ENCODE assay signal across 8 cellular contexts in genomic region chr19:38736036-38736412, GRCh38. TPM values are rescaled to one million over a fixed set of nuclear protein-coding genes. Genes with fewer than 3 reads are reported as not detected.
A peak's percentile ranks its signal among the peaks of the same experiment; 100 is the strongest.
DNase-seq lines count a peak whose midpoint lies in the region; ATAC-seq, FAIRE-seq and TF ChIP-seq lines count a peak whose summit lies in the region.

No MANE protein-coding gene starts in this region.

- H3K4me3 ChIP-seq in A549 (peak overlapping the region; percentile 49), HCT116 (replicated peaks in 1 of 2; ENCODE audit: low read depth in 1 of 2, low read length in 2 of 2) (peak overlapping the region; percentile 32 to 50), ectodermal cell (ENCODE audit: insufficient read depth, low read depth, low read length) (peak overlapping the region; percentile 41), thoracic aorta (peak overlapping the region; percentile 63)

- H3K4me2 ChIP-seq in A549: peak overlapping the region; percentile 74
- H3K4me2 ChIP-seq in HCT116 (ENCODE audit: low read length): peak overlapping the region; percentile 68

- BruUV-seq in HCT116 (replicated peaks; lab: Mats Ljungman, UMichigan): no TSS peak

- POLR2A ChIA-PET in A549 (lab: Yijun Ruan, JAX) (interaction anchor here (1.8 kb wide), 1 partner anchor 113 kb away, joined by 10 read pairs; no protein-coding TSS in a partner anchor), HCT116 (lab: Charles Lee) (no interaction called here)

- 0 out of 2 replicates have a peak, but pooled peaks cover 3% of the 10 kb centered on the region for H4K20me1 ChIP-seq in HCT116 (ENCODE audit: insufficient read depth)

- no peaks in the 10 kb centered on the region for H3K79me2 ChIP-seq in HCT116 (ENCODE audit: insufficient read depth, low read length)

- no peak for FAIRE-seq in A549 (lab: Jason Lieb, UNC)

- peaks cover 4 to 7% of the 10 kb centered on the region in 2 experiments; a peak in 2 of 4 replicates for H3K36me3 ChIP-seq in HCT116 (ENCODE audit: control insufficient read depth in 1 of 2, insufficient read depth in 2 of 2, low read length in 2 of 2)
- peaks cover 2% of the 10 kb centered on the region for H3K36me3 ChIP-seq in ectodermal cell (ENCODE audit: control insufficient read depth, insufficient read depth, low read length)
- peaks cover 2% of the 10 kb centered on the region for H3K36me3 ChIP-seq in thoracic aorta

- intact Hi-C loops in HCT116 (cut with micrococcal nuclease): loop anchor here (5.0 kb wide), 1 partner anchor 96 kb away; the partner anchor contains the start of gene ECH1

- peak; percentile 80 to 81 for DNase-seq in A549 (ENCODE audit: low read depth in 1 of 2, low spot score in 1 of 2)
- no peak for DNase-seq in HCT116 (ENCODE audit: low read depth, low spot score)
- peak in 3 of 4 experiments; percentile 20 to 32 (median 24) for DNase-seq in activated CD4-positive, CD25-positive, alpha-beta regulatory T cell (lab: John Stamatoyannopoulos, UW)
- peak; percentile 70 for DNase-seq in mucosa of gallbladder (ENCODE audit: low spot score)
- DNase-seq in thoracic aorta (ENCODE audit: low spot score): no peak
- no peak for DNase-seq in 8988T

- H3K4me1 ChIP-seq in A549 (peaks cover 57% of the 10 kb centered on the region), HCT116 (ENCODE audit: control insufficient read depth in 1 of 2, insufficient read depth in 2 of 2, low read length in 2 of 2) (peaks cover 13 to 55% of the 10 kb centered on the region in 2 experiments; a peak in 3 of 4 replicates), ectodermal cell (ENCODE audit: control insufficient read depth, insufficient read depth, low read length) (peaks cover 16% of the 10 kb centered on the region), thoracic aorta (ENCODE audit: control insufficient read depth in 1 of 2, low read depth in 2 of 2) (peaks cover 3 to 18% of the 10 kb centered on the region in 2 donors)

- peak overlapping the region; percentile 47 for H3K9ac ChIP-seq in HCT116 (ENCODE audit: low read length)

- no peak for TF ChIP-seq EP300 in A549 (IDR thresholded peaks at IDR 0.05)

- CTCF ChIA-PET in A549 (lab: Yijun Ruan, JAX): interaction anchor here (0.7 to 9.0 kb wide), 6 partner anchors 12 to 151 kb away, joined by 3 to 100 read pairs (median 6); no protein-coding TSS in a partner anchor
- CTCF ChIA-PET in HCT116 (lab: Charles Lee): no interaction called here

- H3K27ac ChIP-seq in A549: peak overlapping the region; percentile 70 to 88
- peak overlapping the region; percentile 45; the same call in 1 of the 2 replicates for H3K27ac ChIP-seq in HCT116 (ENCODE audit: low read depth, low read length)
- H3K27ac ChIP-seq in ectodermal cell (ENCODE audit: insufficient read depth, low read depth, low read length, poor library complexity, severe bottlenecking): no peak overlapping the region
- no peak overlapping the region for H3K27ac ChIP-seq in thoracic aorta

- RAD21 ChIA-PET in HCT116 (lab: Charles Lee; ENCODE audit: low non-redundant PET in 1 of 2, low total read pairs in 2 of 2, uncharacterized antibody in 2 of 2, unreplicated experiment in 2 of 2): no interaction called here

- TF ChIP-seq POLR2A in A549 (IDR thresholded peaks at IDR 0.05; ENCODE audit: low read length) (peak; percentile 43; the same call in 1 of the 2 replicates), HCT116 (IDR thresholded peaks at IDR 0.05; ENCODE audit: borderline replicate concordance, extremely low read depth, insufficient read depth, insufficient read length) (no peak)

- 0 out of 3 replicates have a peak, but pooled peaks have one; percentile 12 for TF ChIP-seq CTCF in A549 (IDR thresholded peaks at IDR 0.05)
- no peak for TF ChIP-seq CTCF in HCT116 (IDR thresholded peaks at IDR 0.05 in 2 of 3, conservative IDR thresholded peaks at IDR 0.05 in 1 of 3; ENCODE audit: borderline replicate concordance in 1 of 3, insufficient read depth in 1 of 3, low read depth in 2 of 3, low read length in 2 of 3)
- no peak for TF ChIP-seq CTCF in thoracic aorta (IDR thresholded peaks at IDR 0.05)

- ATAC-seq in A549 (peak; percentile 11 to 53), HCT116 (peak; percentile 46), thoracic aorta (ENCODE audit: insufficient number of reproducible peaks, low FRiP score, low read depth) (no peak), HG03565 (IDR thresholded peaks at IDR 0.05; ENCODE audit: unreplicated experiment) (no peak)

- WGBS in A549 (ENCODE audit: missing lambda C conversion rate): under 1% methylated on average over 25 of the region's 42 CpGs
- 2 to 3% methylated on average over 42 of the region's 42 CpGs for WGBS in ectodermal cell, 2 experiments

- no peak overlapping the region for H2AFZ ChIP-seq in HCT116 (ENCODE audit: low read depth, low read length, poor library complexity, severe bottlenecking)

- no peaks in the 10 kb centered on the region for H3K9me3 ChIP-seq in A549
- no peaks in the 10 kb centered on the region for H3K9me3 ChIP-seq in HCT116 (ENCODE audit: control insufficient read depth in 1 of 2, insufficient read depth in 1 of 2, low read depth in 1 of 2, low read length in 2 of 2)
- H3K9me3 ChIP-seq in ectodermal cell (ENCODE audit: control insufficient read depth, low read length): no peaks in the 10 kb centered on the region
- no peaks in the 10 kb centered on the region for H3K9me3 ChIP-seq in thoracic aorta

- H3K9me2 ChIP-seq in HCT116 (ENCODE audit: insufficient read depth): no peaks in the 10 kb centered on the region

- TF ChIP-seq RAD21 in A549 (conservative IDR thresholded peaks at IDR 0.05 in 1 of 2, IDR thresholded peaks at IDR 0.05 in 1 of 2) (peak; percentile 13 to 43; a peak in 4 of 5 replicates), HCT116 (IDR thresholded peaks at IDR 0.05; ENCODE audit: low read depth) (no peak)

- no peaks in the 10 kb centered on the region for H3K27me3 ChIP-seq in HCT116 (ENCODE audit: insufficient read depth, low read length)
- peaks cover 21% of the 10 kb centered on the region for H3K27me3 ChIP-seq in ectodermal cell (ENCODE audit: control insufficient read depth, insufficient read depth, low read length, poor library complexity, severe bottlenecking)
- H3K27me3 ChIP-seq in thoracic aorta (replicated peaks; ENCODE audit: insufficient read depth): no peaks in the 10 kb centered on the region

TF ChIP-seq in A549, 52 proteins besides CTCF, POLR2A, EP300 and RAD21 (continues in another document):
- TF ChIP-seq KDM1A (IDR thresholded peaks at IDR 0.05; ENCODE audit: low read depth): no peak
- peak; percentile 38; the same call in 2 of the 3 replicates for TF ChIP-seq SMC3 (IDR thresholded peaks at IDR 0.05)
- peak; percentile 32; the same call in 1 of the 2 replicates for TF ChIP-seq PHF8 (IDR thresholded peaks at IDR 0.05; ENCODE audit: borderline replicate concordance, low read depth)
- TF ChIP-seq GATA3 (IDR thresholded peaks at IDR 0.05; ENCODE audit: borderline replicate concordance): no peak
- peak; percentile 63; the same call in 1 of the 2 replicates for TF ChIP-seq MYC (IDR thresholded peaks at IDR 0.05; ENCODE audit: borderline replicate concordance, low read length)

TF ChIP-seq in HCT116, 20 proteins besides CTCF, POLR2A, EP300 and RAD21 (continues in another document):
- TF ChIP-seq JUND (IDR thresholded peaks at IDR 0.05) (no peak), ATF3 (IDR thresholded peaks at IDR 0.05) (no peak), MAX (IDR thresholded peaks at IDR 0.05) (no peak), YY1 (IDR thresholded peaks at IDR 0.05; ENCODE audit: extremely low read depth, insufficient replicate concordance, low read depth, low read length) (no peak)

RNA-seq across cellular contexts. Expression of gene CAPN12, which starts 8.2 kb away (rescaled TPM):
- polyA plus RNA-seq in A549 (2011; rRNA removed) (10.0 and 12.3 TPM in 2 replicates), A549 (2017; fragmentation: RNase III; extraction: RNeasy Plus Mini Kit Qiagen cat#74134 plus additional on column Dnase treatment) (8.6 to 11.7 TPM (median 11.0 TPM) in 3 replicates)
- polyA plus RNA-seq in A549 (2012; cell fraction: cytosol; rRNA removed): 10.0 and 10.2 TPM in 2 replicates
- 33.2 and 34.8 TPM in 2 replicates for polyA plus RNA-seq in A549 (2012; cell fraction: nucleus; rRNA removed)
- 3.2 and 7.1 TPM in 2 replicates for polyA minus RNA-seq in A549 (2011; rRNA and poly(A)+ RNA removed)
- total RNA-seq in HCT116 (2021; ENCODE audit: unreplicated experiment) (8.8 TPM), mucosa of gallbladder (206 TPM), thoracic aorta (1 to 10 TPM in 1 of 2 donors, under 1 TPM in 1; 0.81 to 2.1 TPM)
- polyA plus RNA-seq in HCT116 (2012): 8.6 and 10.4 TPM in 2 replicates
- 5.0 TPM for polyA plus RNA-seq in ectodermal cell (2013, experiment 1 of 4)
- 7.7 TPM for polyA plus RNA-seq in ectodermal cell (2013, experiment 2 of 4)
- 7.0 TPM for polyA plus RNA-seq in ectodermal cell (2013, experiment 3 of 4)
- 6.4 TPM for polyA plus RNA-seq in ectodermal cell (2013, experiment 4 of 4)

RNA-seq across cellular contexts. Expression of gene LGALS7, which starts 37.3 kb away (rescaled TPM):
- polyA plus RNA-seq in A549 (2011; rRNA removed) (not detected in 2 replicates), A549 (2017; fragmentation: RNase III; extraction: RNeasy Plus Mini Kit Qiagen cat#74134 plus additional on column Dnase treatment) (not detected in 3 replicates)
- polyA plus RNA-seq in A549 (2012; cell fraction: cytosol; rRNA removed): 0.19 TPM in 1 of 2 replicates, not detected in the other
- polyA plus RNA-seq in A549 (2012; cell fraction: nucleus; rRNA removed): not detected in 2 replicates
- not detected in 2 replicates for polyA minus RNA-seq in A549 (2011; rRNA and poly(A)+ RNA removed)
- total RNA-seq in HCT116 (2021; ENCODE audit: unreplicated experiment) (not detected), mucosa of gallbladder (not detected), thoracic aorta (not detected)
- polyA plus RNA-seq in HCT116 (2012): not detected in 2 replicates
- polyA plus RNA-seq in ectodermal cell (2013, experiment 1 of 4): not detected
- not detected for polyA plus RNA-seq in ectodermal cell (2013, experiment 2 of 4)
- polyA plus RNA-seq in ectodermal cell (2013, experiment 3 of 4): 0.80 TPM
- polyA plus RNA-seq in ectodermal cell (2013, experiment 4 of 4): 0.65 TPM

RNA-seq across cellular contexts. Expression of gene LGALS7B, which starts 53.0 kb away (rescaled TPM):
- polyA plus RNA-seq in A549 (2011; rRNA removed): 0.27 TPM in 1 of 2 replicates, not detected in the other
- polyA plus RNA-seq in A549 (2012; cell fraction: cytosol; rRNA removed): 0.25 and 0.38 TPM in 2 replicates
- 0.29 TPM in 1 of 2 replicates, not detected in the other for polyA plus RNA-seq in A549 (2012; cell fraction: nucleus; rRNA removed)
- not detected in 3 replicates for polyA plus RNA-seq in A549 (2017; fragmentation: RNase III; extraction: RNeasy Plus Mini Kit Qiagen cat#74134 plus additional on column Dnase treatment)
- not detected in 2 replicates for polyA minus RNA-seq in A549 (2011; rRNA and poly(A)+ RNA removed)
- total RNA-seq in HCT116 (2021; ENCODE audit: unreplicated experiment): 2.4 TPM
- polyA plus RNA-seq in HCT116 (2012): 1.4 and 2.0 TPM in 2 replicates
- not detected for polyA plus RNA-seq in ectodermal cell (2013, experiment 1 of 4)
- 0.84 TPM for polyA plus RNA-seq in ectodermal cell (2013, experiment 2 of 4)
- polyA plus RNA-seq in ectodermal cell (2013, experiment 3 of 4): not detected
- polyA plus RNA-seq in ectodermal cell (2013, experiment 4 of 4): not detected
- 3.1 TPM for total RNA-seq in mucosa of gallbladder
- 1 to 10 TPM in 1 of 2 donors, not detected in 1; 2.0 TPM for total RNA-seq in thoracic aorta

Comparison
In these comparisons a context has a peak if more than half of its experiments do, and no peak if none do; other contexts are left out.
1. ATAC-seq: peak in A549 (2 of 2) and HCT116 (single experiment); none in thoracic aorta (single experiment) and HG03565 (single experiment).
2. DNase-seq: peak in A549 (2 of 2), activated CD4-positive, CD25-positive, alpha-beta regulatory T cell (3 of 4) and mucosa of gallbladder (single experiment); none in HCT116 (single experiment), thoracic aorta (single experiment) and 8988T (single experiment).
3. H3K27ac ChIP-seq: peak in A549 (2 of 2) and HCT116 (single experiment); none in ectodermal cell (single experiment) and thoracic aorta (0 of 2).
4. RNA of gene CAPN12, which starts 8.2 kb away (total RNA-seq): 206 TPM in mucosa of gallbladder (single experiment); 8.8 TPM in HCT116 (single experiment) and 0.81 to 2.1 TPM in thoracic aorta; every median in the first group is over 10 times any median in the second.
5. Of the 6 proteins assayed by ChIP-seq in both A549 and HCT116: peak only in A549: CTCF, MAX, POLR2A and RAD21; only in HCT116: none; in both: none; in neither: 2.
6. Peak in every context shown above with its lines, with median percentiles within 50 percentile points of each other: H3K4me3 ChIP-seq.